Comparison of ENCODE assay signal across 8 cellular contexts in the genomic region with DNA sequence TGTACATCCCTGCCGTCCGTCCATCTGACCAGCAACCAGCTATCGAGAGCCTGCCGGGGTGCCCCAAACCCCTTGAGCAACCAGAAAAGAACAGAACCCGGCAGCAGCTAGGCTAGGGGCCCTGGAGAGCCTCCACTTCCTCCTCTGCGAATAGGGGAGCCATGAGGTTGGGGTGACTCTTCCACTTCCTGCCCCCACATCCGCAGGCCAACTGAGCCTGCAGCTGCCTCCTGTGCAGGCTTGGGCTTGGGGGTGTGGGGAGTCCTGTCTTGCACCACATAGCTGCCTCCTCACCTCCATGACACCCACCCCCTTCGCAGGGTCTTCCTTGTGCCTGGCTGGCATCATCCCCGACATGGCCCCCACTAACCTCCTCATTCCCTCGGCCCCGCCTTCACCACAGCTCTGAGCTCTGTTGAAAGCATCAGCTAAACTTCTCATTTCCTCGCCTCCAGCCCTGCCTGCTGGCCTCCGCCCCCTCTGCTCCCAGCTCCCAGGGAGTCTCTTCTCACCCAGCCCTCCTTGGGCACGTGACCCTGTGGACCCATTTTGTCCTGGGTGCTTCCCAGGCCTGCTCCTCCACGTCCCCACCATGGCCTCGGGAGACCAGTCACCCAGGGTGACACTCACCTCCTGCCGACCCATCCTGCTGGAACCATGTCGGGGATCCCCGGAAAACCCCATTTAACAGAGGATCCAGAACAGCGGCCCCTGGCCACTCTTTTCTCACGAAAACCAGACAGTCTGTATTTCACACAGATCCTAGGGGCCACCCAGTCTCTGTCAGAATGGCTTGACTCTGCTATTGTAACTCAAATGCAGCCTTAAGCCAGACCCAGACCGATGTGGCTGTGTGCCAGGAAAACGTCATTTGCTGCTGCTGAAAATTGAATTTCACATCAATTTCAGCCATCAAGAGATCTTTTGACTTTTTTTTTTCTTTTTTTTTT. TPM values are rescaled to one million over a fixed set of nuclear protein-coding genes. Genes with fewer than 3 reads are reported as not detected.
DNase-seq lines count a peak whose midpoint lies in the region; ATAC-seq and TF ChIP-seq lines count a peak whose summit lies in the region.

No MANE protein-coding gene starts in this region.

- no peaks in the 10 kb centered on the region for H3K36me3 ChIP-seq in right atrium auricular region

- peaks cover 0 to 22% of the 10 kb centered on the region in 2 donors for H3K4me1 ChIP-seq in right atrium auricular region

- H3K4me3 ChIP-seq in right atrium auricular region = no peak overlapping the region

- DNase-seq in SIG-M5 (lab: John Stamatoyannopoulos, UW) = peak; percentile 73
- DNase-seq in activated naive CD4-positive, alpha-beta T cell (lab: John Stamatoyannopoulos, UW) = peak in 3 of 4 experiments; percentile 8 to 71 (median 68)
- peak; percentile 79 for DNase-seq in right atrium auricular region (ENCODE audit: low spot score)
- DNase-seq in stimulated activated CD4-positive, alpha-beta T cell treated with anti-CD3 and anti-CD28 coated beads, Interleukin-15, amount 100 ng/mL, for 48 hours (ENCODE audit: low read depth in 2 of 2) = peak; percentile 47 to 52
- no peak for DNase-seq in DMS53 (lab: John Stamatoyannopoulos, UW)
- no peak for DNase-seq in NCI-H2196 treated with DMSO at 0.1 percent for 48 hours (lab: John Stamatoyannopoulos, UW; ENCODE audit: unreplicated experiment)

- H3K27ac ChIP-seq in right atrium auricular region = peak overlapping the region; percentile 64 to 69

- no peaks in the 10 kb centered on the region for H3K9me3 ChIP-seq in right atrium auricular region

- peak; percentile 52 for ATAC-seq in GM18517 (IDR thresholded peaks at IDR 0.05; ENCODE audit: unreplicated experiment)
- ATAC-seq in HG02885 (IDR thresholded peaks at IDR 0.05; ENCODE audit: poor library complexity, unreplicated experiment) = peak; percentile 71

- no peak for TF ChIP-seq CTCF in right atrium auricular region (IDR thresholded peaks at IDR 0.05)

- no peaks in the 10 kb centered on the region for H3K27me3 ChIP-seq in right atrium auricular region

RNA-seq across cellular contexts. Expression of a gene that starts 50.4 kb away (rescaled TPM):
- total RNA-seq in right atrium auricular region = 10 to 100 TPM; 25.4 to 40.8 TPM

RNA-seq across cellular contexts. Expression of a gene that starts 50.8 kb away (rescaled TPM):
- total RNA-seq in right atrium auricular region = 1 to 10 TPM; 2.5 to 5.0 TPM

Comparison
In these comparisons a context has a peak if more than half of its experiments do, and no peak if none do; other contexts are left out.
1. DNase-seq: peak in SIG-M5 (single experiment), activated naive CD4-positive, alpha-beta T cell (3 of 4), right atrium auricular region (single experiment) and stimulated activated CD4-positive, alpha-beta T cell treated with anti-CD3 and anti-CD28 coated beads, Interleukin-15, amount 100 ng/mL, for 48 hours (2 of 2); none in DMS53 (single experiment) and NCI-H2196 treated with DMSO at 0.1 percent for 48 hours (single experiment).